In genomic region chr6:127539292-127539691, GRCh38 we compare ENCODE assay signal across 9 cellular contexts. TPM values are rescaled to one million over a fixed set of nuclear protein-coding genes. Genes with fewer than 3 reads are reported as not detected.
DNase-seq lines count a peak whose midpoint lies in the region; TF ChIP-seq lines count a peak whose summit lies in the region.
"Had no signal": no experiment of that assay in that cellular context is flagged by ENCODE, and none has a peak within 500 bp of the region (broad histone marks: within the 10 kb centered on the region; RNA-seq: fewer than 3 reads in every experiment).

No MANE protein-coding gene starts in this region.

- H3K9me3 ChIP-seq in liver (ENCODE audit: control insufficient read depth in 4 of 4, low read length in 3 of 4), result no peaks in the 10 kb centered on the region

- peak; percentile 66 to 70 for TF ChIP-seq RAD21 in liver (IDR thresholded peaks at IDR 0.05)

- H3K36me3 ChIP-seq in liver (ENCODE audit: control insufficient read depth in 4 of 4, insufficient read depth in 3 of 4, low read depth in 1 of 4, low read length in 3 of 4), result no peaks in the 10 kb centered on the region

- no peaks in the 10 kb centered on the region for H3K4me1 ChIP-seq in liver (ENCODE audit: control insufficient read depth in 4 of 4, insufficient read depth in 4 of 4, low read length in 3 of 4)

- no peak overlapping the region for H3K4me3 ChIP-seq in liver (ENCODE audit: low read depth in 1 of 3, low read length in 3 of 3)

- peak; percentile 27 for TF ChIP-seq CTCF in liver (IDR thresholded peaks at IDR 0.05; ENCODE audit: low read depth, low read length, missing input control)

- WGBS in liver, result 38% methylated on average over 2 of the region's 2 CpGs

- peak; percentile 47 for DNase-seq in NCI-H82 (lab: John Stamatoyannopoulos, UW)
- no peak for DNase-seq in NCI-H82 treated with DMSO at 0.1 percent for 48 hours (lab: John Stamatoyannopoulos, UW; ENCODE audit: unreplicated experiment)
- DNase-seq in HT-29 (ENCODE audit: low spot score), result peak; percentile 36
- DNase-seq in SW480 (ENCODE audit: low spot score), result peak; percentile 56
- no peak for DNase-seq in UCSD-AML1 (lab: John Stamatoyannopoulos, UW; ENCODE audit: unreplicated experiment)
- no peak for DNase-seq in GM19238 (ENCODE audit: insufficient read length, low spot score)
- no peak for DNase-seq in putamen (ENCODE audit: low spot score)

- H3K27me3 ChIP-seq in liver (ENCODE audit: control insufficient read depth in 4 of 4, insufficient read depth in 4 of 4, low read length in 3 of 4), result no peaks in the 10 kb centered on the region

- H3K27ac ChIP-seq in liver (ENCODE audit: low read depth in 1 of 2, low read length in 2 of 2), result no peak overlapping the region

- no peak overlapping the region for H3K9ac ChIP-seq in liver (ENCODE audit: low read depth in 1 of 2, low read length in 2 of 2)

TF ChIP-seq in liver, 16 proteins besides CTCF, POLR2A, EP300 and RAD21:
- TF ChIP-seq TAF1 (conservative IDR thresholded peaks at IDR 0.05), result no peak
- TF ChIP-seq RXRA (IDR thresholded peaks at IDR 0.05), result no peak
- TF ChIP-seq, protein P1, sequence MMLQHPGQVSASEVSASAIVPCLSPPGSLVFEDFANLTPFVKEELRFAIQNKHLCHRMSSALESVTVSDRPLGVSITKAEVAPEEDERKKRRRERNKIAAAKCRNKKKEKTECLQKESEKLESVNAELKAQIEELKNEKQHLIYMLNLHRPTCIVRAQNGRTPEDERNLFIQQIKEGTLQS (IDR thresholded peaks at IDR 0.05), result no peak
- TF ChIP-seq HNF4A (conservative IDR thresholded peaks at IDR 0.05), result no peak
- no peak for TF ChIP-seq NR2F2 (IDR thresholded peaks at IDR 0.05)
- TF ChIP-seq MAX (IDR thresholded peaks at IDR 0.05), result no peak
- TF ChIP-seq HNF4G (IDR thresholded peaks at IDR 0.05), result no peak
- no peak for TF ChIP-seq FOXA2 (IDR thresholded peaks at IDR 0.05)
- TF ChIP-seq JUND (IDR thresholded peaks at IDR 0.05), result no peak
- TF ChIP-seq EGR1 (IDR thresholded peaks at IDR 0.05; ENCODE audit: low read depth in 2 of 2), result no peak
- no peak for TF ChIP-seq FOXA1 (IDR thresholded peaks at IDR 0.05)
- TF ChIP-seq GABPA (IDR thresholded peaks at IDR 0.05 in 1 of 2, conservative IDR thresholded peaks at IDR 0.05 in 1 of 2), result no peak
- TF ChIP-seq, protein P2, sequence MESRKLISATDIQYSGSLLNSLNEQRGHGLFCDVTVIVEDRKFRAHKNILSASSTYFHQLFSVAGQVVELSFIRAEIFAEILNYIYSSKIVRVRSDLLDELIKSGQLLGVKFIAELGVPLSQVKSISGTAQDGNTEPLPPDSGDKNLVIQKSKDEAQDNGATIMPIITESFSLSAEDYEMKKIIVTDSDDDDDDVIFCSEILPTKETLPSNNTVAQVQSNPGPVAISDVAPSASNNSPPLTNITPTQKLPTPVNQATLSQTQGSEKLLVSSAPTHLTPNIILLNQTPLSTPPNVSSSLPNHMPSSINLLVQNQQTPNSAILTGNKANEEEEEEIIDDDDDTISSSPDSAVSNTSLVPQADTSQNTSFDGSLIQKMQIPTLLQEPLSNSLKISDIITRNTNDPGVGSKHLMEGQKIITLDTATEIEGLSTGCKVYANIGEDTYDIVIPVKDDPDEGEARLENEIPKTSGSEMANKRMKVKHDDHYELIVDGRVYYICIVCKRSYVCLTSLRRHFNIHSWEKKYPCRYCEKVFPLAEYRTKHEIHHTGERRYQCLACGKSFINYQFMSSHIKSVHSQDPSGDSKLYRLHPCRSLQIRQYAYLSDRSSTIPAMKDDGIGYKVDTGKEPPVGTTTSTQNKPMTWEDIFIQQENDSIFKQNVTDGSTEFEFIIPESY (IDR thresholded peaks at IDR 0.05), result no peak
- no peak for TF ChIP-seq SP1 (IDR thresholded peaks at IDR 0.05)
- TF ChIP-seq REST (IDR thresholded peaks at IDR 0.05), result no peak

RNA-seq across cellular contexts. Expression of gene C6orf58, which starts 37.7 kb away (rescaled TPM):
- total RNA-seq in HT-29 (2014; rRNA removed; shearing (Covaris generic)), result not detected in 2 replicates
- under 1 TPM; 0.08 to 0.09 TPM for total RNA-seq in liver
- not detected for polyA plus RNA-seq in liver
- total RNA-seq: T-helper 2 cell treated with Interferon-gamma antibody and Interleukin-4, amounts not matched to agents 100 ng/mL and 5 ng/mL, for 36 hours had no signal

Comparison
In these comparisons a context has a peak if more than half of its experiments do, and no peak if none do; other contexts are left out.
1. DNase-seq: peak in NCI-H82 (single experiment), HT-29 (single experiment) and SW480 (single experiment); none in NCI-H82 treated with DMSO at 0.1 percent for 48 hours (single experiment), UCSD-AML1 (single experiment), GM19238 (single experiment) and putamen (single experiment).